ENCODE assay signal across 20 cellular contexts in the genomic region with DNA sequence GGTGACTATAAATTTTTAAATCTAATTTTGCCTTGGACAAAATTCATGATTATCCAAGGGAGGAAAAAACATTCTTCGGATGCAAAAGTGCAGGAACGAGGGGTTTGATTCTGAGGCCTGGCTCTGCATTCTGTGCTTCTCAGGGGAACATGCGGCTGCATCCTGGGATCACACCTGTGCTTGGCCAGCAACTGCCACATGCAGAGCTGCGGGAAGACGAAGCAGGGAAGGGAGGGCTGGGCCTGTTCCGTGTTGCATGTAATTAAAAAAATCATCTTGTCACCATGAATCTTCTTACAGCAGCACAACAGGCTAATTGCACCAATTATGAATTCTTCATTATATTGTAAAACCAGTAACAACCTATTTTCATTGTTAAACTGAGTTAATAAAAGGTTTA.
"Had no signal": no experiment of that assay in that cellular context is flagged by ENCODE, and none has a peak within 500 bp of the region (broad histone marks: within the 10 kb centered on the region; RNA-seq: fewer than 3 reads in every experiment).

No MANE protein-coding gene starts in this region.

- H3K27ac ChIP-seq: pancreas, right lobe of liver, stomach, vagina had no signal

- H3K9me3 Mint-ChIP-seq: activated T-cell treated with anti-CD3 and anti-CD28 coated beads, Interleukin-2, amount 50 U/mL, for 72 hours; central memory CD8-positive, alpha-beta T cell had no signal

- H3K4me1 ChIP-seq: right lobe of liver, vagina had no signal

- H3K27ac Mint-ChIP-seq: activated T-cell treated with anti-CD3 and anti-CD28 coated beads, Interleukin-2, amount 50 U/mL, for 72 hours had no signal

- H3K4me3 ChIP-seq: pancreas, right lobe of liver, smooth muscle cell, stomach, vagina had no signal

- H3K9me3 ChIP-seq: pancreas, right lobe of liver, stomach, vagina had no signal

- H3K27me3 ChIP-seq: pancreas, right lobe of liver, vagina had no signal

- ATAC-seq: activated CD4-positive, CD25-positive, alpha-beta regulatory T cell treated with anti-CD3 and anti-CD28 coated beads, Interleukin-2, amount 50 U/mL, for 24 hours; left ventricle myocardium superior; pancreas; right lobe of liver had no signal

- H3K36me3 ChIP-seq: pancreas, right lobe of liver, stomach, vagina had no signal

- DNase-seq: activated CD4-positive, alpha-beta T cell treated with anti-CD3 and anti-CD28 coated beads, Interleukin-2, amount 50 U/mL, for 1 hour; activated effector memory CD4-positive, alpha-beta T cell treated with anti-CD3 and anti-CD28 coated beads, Interleukin-2, amount 50 U/mL, for 16 hours; activated naive CD4-positive, alpha-beta T cell treated with anti-CD3 and anti-CD28 coated beads, Interleukin-2, amount 50 U/mL, for 16 hours; activated T-cell treated with anti-CD3 and anti-CD28 coated beads, Interleukin-2, amount 50 U/mL, for 72 hours; aorta; cortex of kidney; erythroblast; foreskin melanocyte; hypothalamus; kidney; left ventricle myocardium superior; pancreas; right lobe of liver; stimulated activated CD4-positive, alpha-beta T cell treated with anti-CD3 and anti-CD28 coated beads, Interleukin-4, amount 100 ng/mL, for 1 hour; stomach; trophoblast cell had no signal

- H3K4me2 ChIP-seq: smooth muscle cell had no signal

- H3K4me3 Mint-ChIP-seq: central memory CD8-positive, alpha-beta T cell had no signal

- H3K4me1 Mint-ChIP-seq: central memory CD8-positive, alpha-beta T cell had no signal
